In the genomic region with DNA sequence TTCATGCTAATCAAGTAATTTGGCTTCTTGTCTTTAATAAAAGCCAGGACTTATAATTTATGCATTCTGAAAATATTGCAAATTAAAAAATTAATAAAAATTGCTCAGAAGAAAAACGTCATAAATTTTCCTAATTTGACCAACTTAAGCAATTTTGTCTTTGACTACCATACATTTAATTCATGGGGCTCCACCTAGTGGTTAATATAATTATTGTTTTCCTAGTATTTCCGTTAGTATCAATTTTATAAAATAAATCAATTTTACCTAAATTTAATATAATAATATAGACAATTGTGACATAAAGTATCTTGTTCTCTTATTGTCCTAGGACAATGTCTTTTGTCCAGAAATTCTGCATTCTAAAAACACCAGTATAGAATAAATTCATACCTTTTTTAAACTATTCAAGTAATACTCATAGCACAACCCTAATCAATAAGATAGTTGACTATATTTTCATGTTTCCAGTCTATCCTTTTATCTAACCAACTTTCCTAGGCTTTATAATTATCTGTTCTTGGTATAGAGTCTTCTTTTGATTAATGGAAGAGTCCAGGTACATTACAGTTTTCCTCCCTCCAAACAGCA, we compare ENCODE assay signal across 8 cellular contexts.
A peak's percentile ranks its signal among the peaks of the same experiment; 100 is the strongest.
DNase-seq lines count a peak whose midpoint lies in the region; ATAC-seq and TF ChIP-seq lines count a peak whose summit lies in the region.

No MANE protein-coding gene starts in this region.

- ATAC-seq in GM18498 (IDR thresholded peaks at IDR 0.05; ENCODE audit: unreplicated experiment): no peak

- no peak overlapping the region for H3K4me2 ChIP-seq in osteoblast (ENCODE audit: insufficient read depth, low read length)

- no peak for TF ChIP-seq POLR2A in breast epithelium (IDR thresholded peaks at IDR 0.05)

- no peaks in the 10 kb centered on the region for H3K9me3 ChIP-seq in breast epithelium
- no peaks in the 10 kb centered on the region for H3K9me3 ChIP-seq in osteoblast (ENCODE audit: low read depth, low read length)

- H3K4me3 ChIP-seq in breast epithelium: no peak overlapping the region
- no peak overlapping the region for H3K4me3 ChIP-seq in osteoblast (ENCODE audit: insufficient read depth, low read length)

- no peaks in the 10 kb centered on the region for H3K79me2 ChIP-seq in osteoblast (ENCODE audit: insufficient read depth, low read length)

- H3K4me1 ChIP-seq in breast epithelium: no peaks in the 10 kb centered on the region
- H3K4me1 ChIP-seq in osteoblast (ENCODE audit: insufficient read depth, low read length): no peaks in the 10 kb centered on the region

- H3K27ac ChIP-seq in breast epithelium: no peak overlapping the region
- H3K27ac ChIP-seq in osteoblast (ENCODE audit: low read depth, low read length): no peak overlapping the region

- intact Hi-C loops in breast epithelium (cut with DNase I; ENCODE audit: low total_unique reads): no loop called here

- TF ChIP-seq CTCF in GM10266 (IDR thresholded peaks at IDR 0.05; ENCODE audit: control insufficient read depth, insufficient read depth, low read depth, missing control alignments) (peak; percentile 24), breast epithelium (IDR thresholded peaks at IDR 0.05) (peak in 2 of 3 donors; percentile 17 to 25), osteoblast (IDR thresholded peaks at IDR 0.05; ENCODE audit: extremely low read depth, low read depth, low read length) (peak; percentile 46)

- no peak for DNase-seq in GM10266 (ENCODE audit: extremely low spot score)
- peak; percentile 69 for DNase-seq in NCI-H146 (lab: John Stamatoyannopoulos, UW)
- DNase-seq in breast epithelium (ENCODE audit: low spot score in 2 of 2): no peak
- DNase-seq in osteoblast (ENCODE audit: insufficient read length, low spot score, missing footprints): no peak
- DNase-seq in ecto neural progenitor cell (ENCODE audit: low spot score): no peak
- no peak for DNase-seq in activated naive CD4-positive, alpha-beta T cell treated with Interleukin-2 at 50 U/mL for 16 hours
- DNase-seq in foreskin melanocyte: no peak

- H3K27me3 ChIP-seq in breast epithelium (no peaks in the 10 kb centered on the region), osteoblast (ENCODE audit: insufficient read depth, low read length) (no peaks in the 10 kb centered on the region)

- H2AFZ ChIP-seq in osteoblast (ENCODE audit: low read length): no peak overlapping the region

- H4K20me1 ChIP-seq in osteoblast (ENCODE audit: insufficient read depth, low read length): no peaks in the 10 kb centered on the region

- H3K36me3 ChIP-seq in breast epithelium: no peaks in the 10 kb centered on the region
- H3K36me3 ChIP-seq in osteoblast (ENCODE audit: insufficient read depth, low read length): no peaks in the 10 kb centered on the region
